9 cellular contexts compared by ENCODE assay signal in genomic region chr5:157828949-157829639, GRCh38. TPM values are rescaled to one million over a fixed set of nuclear protein-coding genes. Genes with fewer than 3 reads are reported as not detected.
A peak's percentile ranks its signal among the peaks of the same experiment; 100 is the strongest.
DNase-seq lines count a peak whose midpoint lies in the region; ATAC-seq and TF ChIP-seq lines count a peak whose summit lies in the region.
"Had no signal": no experiment of that assay in that cellular context is flagged by ENCODE, and none has a peak within 500 bp of the region (broad histone marks: within the 10 kb centered on the region; RNA-seq: fewer than 3 reads in every experiment).

No MANE protein-coding gene starts in this region.

- no peaks in the 10 kb centered on the region for H3K27me3 ChIP-seq in SJCRH30

- no peak overlapping the region for H3K4me3 ChIP-seq in SJCRH30

- H3K36me3 ChIP-seq in SJCRH30 = 0 out of 2 replicates have a peak, but pooled peaks cover 4% of the 10 kb centered on the region

- ATAC-seq in HG02588 (IDR thresholded peaks at IDR 0.05; ENCODE audit: unreplicated experiment) (no peak), GM21825 (IDR thresholded peaks at IDR 0.05; ENCODE audit: unreplicated experiment) (no peak)

- H3K4me1 ChIP-seq in SJCRH30 = peaks cover 7% of the 10 kb centered on the region

- TF ChIP-seq CTCF in GM12874 (IDR thresholded peaks at IDR 0.05; ENCODE audit: insufficient read depth, low read depth, low read length) = peak; percentile 44; the same call in 1 of the 2 replicates

- H3K27ac ChIP-seq in SJCRH30 = no peak overlapping the region

- peak; percentile 5 for DNase-seq in AG08396 (ENCODE audit: low spot score)
- DNase-seq in SJCRH30 = peak; percentile 18 to 41
- peak; percentile 64 for DNase-seq in iPS-NIHi7 (ENCODE audit: extremely low spot score)
- no peak for DNase-seq in COLO829 (ENCODE audit: low spot score)
- no peak for DNase-seq in HK-2 (ENCODE audit: unreplicated experiment)
- DNase-seq: activated CD4-positive, alpha-beta T cell treated with anti-CD3 and anti-CD28 coated beads, Interleukin-2, amount 50 U/mL, for 48 hours had no signal

- H3K9me3 ChIP-seq in SJCRH30 (replicated peaks) = no peaks in the 10 kb centered on the region

RNA-seq across cellular contexts. Expression of gene CLINT1, which starts 29.9 kb away (rescaled TPM):
- 77.5 and 83.2 TPM in 2 replicates for total RNA-seq in SJCRH30 (2014; rRNA removed; shearing (Covaris generic))

Comparison
In these comparisons a context has a peak if more than half of its experiments do, and no peak if none do; other contexts are left out.
1. DNase-seq: peak in AG08396 (single experiment), SJCRH30 (2 of 2) and iPS-NIHi7 (single experiment); none in COLO829 (single experiment) and HK-2 (single experiment).